ENCODE assay signal across 18 cellular contexts in the genomic region with DNA sequence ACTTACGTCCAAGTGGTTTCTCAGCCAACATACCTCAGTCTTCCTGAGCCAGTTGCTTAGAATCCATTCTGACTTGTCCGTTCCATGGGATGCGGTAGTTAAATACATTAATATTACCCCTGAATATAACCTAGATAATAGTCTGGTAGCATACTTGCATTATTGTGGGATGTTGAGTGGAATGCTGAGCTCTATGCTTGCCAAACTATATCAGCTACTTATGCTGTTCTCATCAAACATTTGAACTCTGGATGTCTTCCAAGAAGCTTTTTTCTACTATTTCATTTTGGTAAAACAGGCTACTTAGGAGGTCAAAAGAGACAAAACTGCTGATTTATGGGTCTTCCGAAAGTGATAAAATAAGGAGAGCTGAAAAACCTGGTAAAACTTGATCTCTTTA.
"Had no signal": no experiment of that assay in that cellular context is flagged by ENCODE, and none has a peak within 500 bp of the region (broad histone marks: within the 10 kb centered on the region; RNA-seq: fewer than 3 reads in every experiment).

No MANE protein-coding gene starts in this region.

- H2AFZ ChIP-seq: parathyroid adenoma had no signal

- DNase-seq: activated CD4-positive, alpha-beta T cell treated with anti-CD3 and anti-CD28 coated beads, Interleukin-2, amount 50 U/mL, for 4 hours; activated effector memory CD4-positive, alpha-beta T cell treated with anti-CD3 and anti-CD28 coated beads, Interleukin-2, amount 50 U/mL, for 16 hours; activated T-cell treated with anti-CD3 and anti-CD28 coated beads, Interleukin-2, amount 50 U/mL, for 72 hours; body of pancreas; cortex of kidney; erythroblast; left cardiac atrium; lower lobe of right lung; stimulated activated CD4-positive, alpha-beta T cell treated with anti-CD3 and anti-CD28 coated beads, Interleukin-1b, Interleukin-23, amount 100 ng/mL, for 48 hours; stimulated activated naive CD4-positive, alpha-beta T cell treated with Interleukin-2 at 50 U/mL for 16 hours; thyroid gland had no signal

- H3K9ac ChIP-seq: parathyroid adenoma had no signal

- H3K4me1 Mint-ChIP-seq: activated naive CD4-positive, alpha-beta T cell treated with anti-CD3 and anti-CD28 coated beads, Interleukin-2, amount 50 U/mL, for 24 hours had no signal

- H3K27me3 ChIP-seq: body of pancreas, thyroid gland had no signal

- H3K4me3 Mint-ChIP-seq: activated naive CD4-positive, alpha-beta T cell treated with anti-CD3 and anti-CD28 coated beads, Interleukin-2, amount 50 U/mL, for 24 hours; activated T-cell treated with anti-CD3 and anti-CD28 coated beads, Interleukin-2, amount 50 U/mL, for 72 hours; nephron; T-helper 2 cell treated with Interferon-gamma antibody and Interleukin-4, amounts not matched to agents 5 μg/mL and 100 μg/mL, for 36 hours had no signal

- H3K36me3 ChIP-seq: lower lobe of right lung, thyroid gland had no signal

- ATAC-seq: activated T-cell treated with anti-CD3 and anti-CD28 coated beads, Interleukin-2, amount 50 U/mL, for 72 hours; body of pancreas; left cardiac atrium; lower lobe of right lung had no signal

- H3K9me3 Mint-ChIP-seq: activated naive CD4-positive, alpha-beta T cell treated with anti-CD3 and anti-CD28 coated beads, Interleukin-2, amount 50 U/mL, for 24 hours; nephron; T-helper 2 cell treated with Interferon-gamma antibody and Interleukin-4, amounts not matched to agents 5 μg/mL and 100 μg/mL, for 36 hours had no signal

- H3K4me3 ChIP-seq: body of pancreas, lower lobe of right lung, thyroid gland had no signal

- H3K27me3 Mint-ChIP-seq: activated naive CD4-positive, alpha-beta T cell treated with anti-CD3 and anti-CD28 coated beads, Interleukin-2, amount 50 U/mL, for 24 hours had no signal

- H3K79me2 ChIP-seq: parathyroid adenoma had no signal

- H3K4me1 ChIP-seq: body of pancreas, lower lobe of right lung, parathyroid adenoma, thyroid gland had no signal

- H3K27ac ChIP-seq: body of pancreas, lower lobe of right lung, parathyroid adenoma, thyroid gland had no signal

- H3K36me3 Mint-ChIP-seq: activated naive CD4-positive, alpha-beta T cell treated with anti-CD3 and anti-CD28 coated beads, Interleukin-2, amount 50 U/mL, for 24 hours had no signal

- H3K9me3 ChIP-seq: body of pancreas, lower lobe of right lung, thyroid gland had no signal

- FAIRE-seq: endometrium, islet of Langerhans, TTC549 had no signal

- H3K27ac Mint-ChIP-seq: activated naive CD4-positive, alpha-beta T cell treated with anti-CD3 and anti-CD28 coated beads, Interleukin-2, amount 50 U/mL, for 24 hours; activated T-cell treated with anti-CD3 and anti-CD28 coated beads, Interleukin-2, amount 50 U/mL, for 72 hours; T-helper 2 cell treated with Interferon-gamma antibody and Interleukin-4, amounts not matched to agents 5 μg/mL and 100 μg/mL, for 36 hours had no signal
